ENCODE assay signal across 20 cellular contexts in the genomic region with DNA sequence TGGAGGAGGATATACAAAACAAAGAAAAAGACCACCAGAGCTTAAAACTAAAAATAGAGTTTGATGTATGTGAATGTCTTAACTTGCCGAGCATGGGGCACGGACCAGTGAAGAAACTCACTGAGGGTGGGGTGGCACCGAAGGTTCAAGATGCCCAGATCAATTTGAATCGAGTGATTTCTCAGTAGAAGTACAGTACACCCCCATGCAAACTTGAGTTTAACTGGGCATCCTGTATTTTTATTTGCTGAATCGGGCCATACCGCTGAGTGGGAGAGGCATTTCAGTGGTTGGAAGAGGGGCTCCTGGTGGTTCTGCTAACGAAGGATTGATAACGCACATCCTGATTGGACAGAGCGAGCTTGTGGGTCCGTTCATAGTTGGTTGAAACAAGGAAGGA.
"Had no signal": no experiment of that assay in that cellular context is flagged by ENCODE, and none has a peak within 500 bp of the region (broad histone marks: within the 10 kb centered on the region; RNA-seq: fewer than 3 reads in every experiment).

No MANE protein-coding gene starts in this region.

- H3K27ac ChIP-seq: neutrophil, right atrium auricular region, SJSA1, skin epidermis had no signal

- H3K9me3 ChIP-seq: breast epithelium, neutrophil, right atrium auricular region, SJSA1 had no signal

- H3K36me3 Mint-ChIP-seq: activated naive CD4-positive, alpha-beta T cell treated with anti-CD3 and anti-CD28 coated beads, Interleukin-2, amount 10 ng/mL, durations not matched to agents 7 days and 5 days; naive thymus-derived CD4-positive, alpha-beta T cell had no signal

- H3K36me3 ChIP-seq: breast epithelium, neutrophil, right atrium auricular region, SJSA1 had no signal

- H3K4me3 Mint-ChIP-seq: activated CD4-positive, alpha-beta T cell treated with anti-CD3 and anti-CD28 coated beads, Interleukin-2, amount 10 ng/mL, durations not matched to agents 7 days and 5 days; activated CD8-positive, alpha-beta T cell treated with anti-CD3 and anti-CD28 coated beads, Interleukin-2, amount 10 ng/mL, durations not matched to agents 7 days and 5 days; activated naive CD4-positive, alpha-beta T cell treated with anti-CD3 and anti-CD28 coated beads, Interleukin-2, amount 10 ng/mL, durations not matched to agents 7 days and 5 days; activated naive CD8-positive, alpha-beta T cell treated with anti-CD3 and anti-CD28 coated beads, Interleukin-2, amount 50 U/mL, for 24 hours; activated T-cell treated with anti-CD3 and anti-CD28 coated beads, Interleukin-2, amount 50 U/mL, for 24 hours; naive thymus-derived CD4-positive, alpha-beta T cell; stimulated activated naive CD8-positive, alpha-beta T cell treated with anti-CD3 and anti-CD28 coated beads, Interleukin-15, Interleukin-2, amounts not matched to agents 100 ng/mL and 50 ng/mL, for 24 hours; T-helper 1 cell treated with Interleukin-12 subunit alpha and Interleukin-12 subunit beta and Interleukin-4 antibody, amounts not matched to agents 30 μg/mL and 1 μg/mL, for 36 hours had no signal

- H3K4me1 Mint-ChIP-seq: activated CD4-positive, alpha-beta T cell treated with anti-CD3 and anti-CD28 coated beads, Interleukin-2, amount 10 ng/mL, durations not matched to agents 7 days and 5 days; activated naive CD4-positive, alpha-beta T cell treated with anti-CD3 and anti-CD28 coated beads, Interleukin-2, amount 10 ng/mL, durations not matched to agents 7 days and 5 days; activated naive CD8-positive, alpha-beta T cell treated with anti-CD3 and anti-CD28 coated beads, Interleukin-2, amount 50 U/mL, for 24 hours had no signal

- H3K9me3 Mint-ChIP-seq: activated CD4-positive, alpha-beta T cell treated with anti-CD3 and anti-CD28 coated beads, Interleukin-2, amount 10 ng/mL, durations not matched to agents 7 days and 5 days; activated naive CD4-positive, alpha-beta T cell treated with anti-CD3 and anti-CD28 coated beads, Interleukin-2, amount 10 ng/mL, durations not matched to agents 7 days and 5 days; activated T-cell treated with anti-CD3 and anti-CD28 coated beads, Interleukin-2, amount 50 U/mL, for 24 hours; stimulated activated naive CD8-positive, alpha-beta T cell treated with anti-CD3 and anti-CD28 coated beads, Interleukin-15, Interleukin-2, amounts not matched to agents 100 ng/mL and 50 ng/mL, for 24 hours; T-helper 1 cell treated with Interleukin-12 subunit alpha and Interleukin-12 subunit beta and Interleukin-4 antibody, amounts not matched to agents 30 μg/mL and 1 μg/mL, for 36 hours had no signal

- H3K27ac Mint-ChIP-seq: activated CD4-positive, alpha-beta T cell treated with anti-CD3 and anti-CD28 coated beads, Interleukin-2, amount 10 ng/mL, durations not matched to agents 7 days and 5 days; activated CD8-positive, alpha-beta T cell treated with anti-CD3 and anti-CD28 coated beads, Interleukin-2, amount 10 ng/mL, durations not matched to agents 7 days and 5 days; activated naive CD4-positive, alpha-beta T cell treated with anti-CD3 and anti-CD28 coated beads, Interleukin-2, amount 10 ng/mL, durations not matched to agents 7 days and 5 days; activated naive CD8-positive, alpha-beta T cell treated with anti-CD3 and anti-CD28 coated beads, Interleukin-2, amount 50 U/mL, for 24 hours; activated T-cell treated with anti-CD3 and anti-CD28 coated beads, Interleukin-2, amount 50 U/mL, for 24 hours; naive thymus-derived CD4-positive, alpha-beta T cell; stimulated activated naive CD8-positive, alpha-beta T cell treated with anti-CD3 and anti-CD28 coated beads, Interleukin-15, Interleukin-2, amounts not matched to agents 100 ng/mL and 50 ng/mL, for 24 hours; T-helper 1 cell treated with Interleukin-12 subunit alpha and Interleukin-12 subunit beta and Interleukin-4 antibody, amounts not matched to agents 30 μg/mL and 1 μg/mL, for 36 hours had no signal

- H3K27me3 ChIP-seq: SJSA1 had no signal

- H3K4me3 ChIP-seq: breast epithelium, right atrium auricular region, SJSA1, skin epidermis had no signal

- H3K4me1 ChIP-seq: breast epithelium, right atrium auricular region, SJSA1 had no signal

- ATAC-seq: activated CD4-positive, CD25-positive, alpha-beta regulatory T cell treated with anti-CD3 and anti-CD28 coated beads, Interleukin-2, amount 50 U/mL, for 24 hours; activated CD8-positive, alpha-beta T cell treated with anti-CD3 and anti-CD28 coated beads, Interleukin-2, amount 10 ng/mL, durations not matched to agents 7 days and 5 days; activated naive CD8-positive, alpha-beta T cell treated with anti-CD3 and anti-CD28 coated beads, Interleukin-2, amount 50 U/mL, for 24 hours; naive thymus-derived CD4-positive, alpha-beta T cell had no signal

- DNase-seq: activated CD4-positive, alpha-beta T cell treated with anti-CD3 and anti-CD28 coated beads, Interleukin-2, amount 10 ng/mL, durations not matched to agents 7 days and 5 days; activated CD8-positive, alpha-beta T cell treated with anti-CD3 and anti-CD28 coated beads, Interleukin-2, amount 10 ng/mL, durations not matched to agents 7 days and 5 days; activated effector memory CD4-positive, alpha-beta T cell treated with Interleukin-2 at 50 U/mL for 16 hours; activated naive CD4-positive, alpha-beta T cell treated with anti-CD3 and anti-CD28 coated beads, Interleukin-2, amount 10 ng/mL, durations not matched to agents 7 days and 5 days; activated naive CD8-positive, alpha-beta T cell treated with anti-CD3 and anti-CD28 coated beads, Interleukin-2, amount 50 U/mL, for 24 hours; activated T-cell treated with anti-CD3 and anti-CD28 coated beads, Interleukin-2, amount 50 U/mL, for 24 hours; cerebellar nuclear complex; dermis blood vessel endothelial cell; foreskin fibroblast; hippocampal formation; mesenchymal stem cell; naive thymus-derived CD4-positive, alpha-beta T cell had no signal
